ENCODE assay signal across 8 cellular contexts in genomic region chr5:108379722-108380530, GRCh38. TPM values are rescaled to one million over a fixed set of nuclear protein-coding genes. Genes with fewer than 3 reads are reported as not detected.
DNase-seq lines count a peak whose midpoint lies in the region; ATAC-seq and TF ChIP-seq lines count a peak whose summit lies in the region.

No MANE protein-coding gene starts in this region.

- TF ChIP-seq POLR2A in IMR-90 (IDR thresholded peaks at IDR 0.05; ENCODE audit: low read depth, low read length) (no peak), right lobe of liver (IDR thresholded peaks at IDR 0.05) (no peak), transverse colon (IDR thresholded peaks at IDR 0.05) (no peak)

- H2BK15ac ChIP-seq in IMR-90 (ENCODE audit: low read depth, low read length): no peak overlapping the region

- no peak overlapping the region for H2BK20ac ChIP-seq in IMR-90 (ENCODE audit: low read depth, low read length)

- no peaks in the 10 kb centered on the region for H3K27me3 ChIP-seq in IMR-90 (ENCODE audit: control insufficient read depth, insufficient read depth, low read length)
- H3K27me3 ChIP-seq in right lobe of liver: no peaks in the 10 kb centered on the region
- no peaks in the 10 kb centered on the region for H3K27me3 ChIP-seq in transverse colon

- no TSS peak for BruUV-seq in IMR-90 (replicated peaks; lab: Mats Ljungman, UMichigan)

- TF ChIP-seq CTCF in IMR-90 (conservative IDR thresholded peaks at IDR 0.05; ENCODE audit: low read depth, low read length) (no peak), right lobe of liver (IDR thresholded peaks at IDR 0.05) (no peak), transverse colon (IDR thresholded peaks at IDR 0.05) (no peak)

- peaks cover 17 to 27% of the 10 kb centered on the region in 2 experiments for H3K79me1 ChIP-seq in IMR-90 (ENCODE audit: low read depth in 1 of 2, low read length in 2 of 2)

- no peak for TF ChIP-seq RAD21 in IMR-90 (IDR thresholded peaks at IDR 0.05; ENCODE audit: low read length)

- no peak overlapping the region for H4K5ac ChIP-seq in IMR-90 (ENCODE audit: low read depth, low read length)

- H3K36me3 ChIP-seq in IMR-90 (ENCODE audit: control insufficient read depth, insufficient read depth, low read length): no peaks in the 10 kb centered on the region
- H3K36me3 ChIP-seq in right lobe of liver: no peaks in the 10 kb centered on the region
- no peaks in the 10 kb centered on the region for H3K36me3 ChIP-seq in transverse colon

- no peak overlapping the region for H3K4ac ChIP-seq in IMR-90 (ENCODE audit: low read depth, low read length)

- H3K4me3 ChIP-seq in IMR-90 (ENCODE audit: insufficient read depth, low read depth, low read length) (peak overlapping the region; percentile 84), right lobe of liver (peak overlapping the region; percentile 77 to 93 (median 87)), transverse colon (peak overlapping the region; percentile 71 to 86 (median 80))

- in situ Hi-C loops in IMR-90 (cut with MboI; ENCODE audit: low sequenced_read_pairs): no loop called here
- in situ Hi-C loops in transverse colon (cut with MboI; ENCODE audit: low pct_ligation_motif_present in 1 of 4, low pct_unique_long_range_greater_than_20kb in 1 of 4, low sequenced_read_pairs in 3 of 4): loop anchor here in 1 of 4 donors (25.0 kb wide), 1 partner anchor 1032 kb away; the partner anchor contains the start of gene PJA2

- H3K27ac ChIP-seq in IMR-90 (ENCODE audit: insufficient read depth, low read length): no peak overlapping the region; the same call in 1 of the 2 replicates
- peak overlapping the region in 1 of 3 donors; percentile 45 for H3K27ac ChIP-seq in right lobe of liver
- peak overlapping the region; percentile 98 to 99 (median 98) for H3K27ac ChIP-seq in transverse colon

- no peak overlapping the region for H3K56ac ChIP-seq in IMR-90 (ENCODE audit: extremely low read depth, insufficient read depth, low read length)

- H2AK9ac ChIP-seq in IMR-90 (replicated peaks; ENCODE audit: low read depth, low read length, poor library complexity): no peak overlapping the region

- H3K23ac ChIP-seq in IMR-90 (ENCODE audit: low read depth, low read length): no peak overlapping the region

- H4K20me1 ChIP-seq in IMR-90 (ENCODE audit: insufficient read depth, low read length): no peaks in the 10 kb centered on the region

- TF ChIP-seq EP300 in transverse colon (IDR thresholded peaks at IDR 0.05; ENCODE audit: low read depth): no peak

- H3K4me2 ChIP-seq in IMR-90 (ENCODE audit: low read depth, low read length): peak overlapping the region; percentile 90

- no peak for ATAC-seq in IMR-90 (ENCODE audit: low read depth)
- no peak for ATAC-seq in right lobe of liver

- no peak overlapping the region for H3K14ac ChIP-seq in IMR-90 (replicated peaks; ENCODE audit: low read depth, low read length)

- H3K9me3 ChIP-seq in IMR-90 (ENCODE audit: control insufficient read depth, insufficient read depth, low read length): peaks cover 4% of the 10 kb centered on the region; the same call in 1 of the 2 replicates
- no peaks in the 10 kb centered on the region for H3K9me3 ChIP-seq in right lobe of liver
- peaks cover 11 to 15% of the 10 kb centered on the region in 2 donors for H3K9me3 ChIP-seq in transverse colon

- H3K9ac ChIP-seq in IMR-90 (ENCODE audit: low read depth, low read length): peak overlapping the region; percentile 33; the same call in 1 of the 2 replicates

- H3K18ac ChIP-seq in IMR-90 (ENCODE audit: low read depth, low read length): no peak overlapping the region

- dilution Hi-C loops in IMR-90 (cut with HindIII; ENCODE audit: low sequenced_read_pairs, unreplicated experiment): no loop called here

- H4K8ac ChIP-seq in IMR-90 (ENCODE audit: low read depth in 2 of 2, low read length in 2 of 2): no peak overlapping the region

- H3K9me1 ChIP-seq in IMR-90 (ENCODE audit: insufficient read depth, low read length): no peaks in the 10 kb centered on the region

- peak overlapping the region; percentile 90 for H2AFZ ChIP-seq in IMR-90 (replicated peaks; ENCODE audit: low read length, poor library complexity)

- no peak overlapping the region for H2BK120ac ChIP-seq in IMR-90 (ENCODE audit: low read depth, low read length)

- CTCF ChIA-PET in IMR-90 (lab: Yijun Ruan, JAX): no interaction called here
- CTCF ChIA-PET in HEK293T (lab: Yijun Ruan, JAX): no interaction called here

- intact Hi-C loops in IMR-90 (cut with micrococcal nuclease): no loop called here
- intact Hi-C loops in right lobe of liver (cut with DNase I): no loop called here
- intact Hi-C loops in transverse colon (cut with DNase I; ENCODE audit: low total_unique reads): no loop called here

- no peak overlapping the region for H2BK5ac ChIP-seq in IMR-90 (ENCODE audit: low read depth, low read length, poor library complexity, severe bottlenecking)

- WGBS in IMR-90 (ENCODE audit: extremely low coverage in 2 of 2, insufficient read length in 1 of 2), 2 experiments: no CpG with 5 or more reads among the region's 8 CpGs
- WGBS in right lobe of liver (ENCODE audit: insufficient coverage, low coverage, low lambda C conversion rate, missing lambda C conversion rate): 13% methylated on average over 8 of the region's 8 CpGs
- 3 to 7% methylated on average over 8 of the region's 8 CpGs for WGBS in transverse colon (ENCODE audit: low coverage in 1 of 2), 2 donors

- H3K4me1 ChIP-seq in IMR-90 (ENCODE audit: control insufficient read depth, insufficient read depth, low read length) (0 out of 2 replicates have a peak, but pooled peaks cover 1% of the 10 kb centered on the region), right lobe of liver (peaks cover 0 to 21% (median 1%) of the 10 kb centered on the region in 4 donors), transverse colon (peaks cover 0 to 26% (median 14%) of the 10 kb centered on the region in 4 donors)

- POLR2A ChIA-PET in IMR-90 (lab: Charles Lee; ENCODE audit: unreplicated experiment): interaction anchor here (1.3 kb wide), 1 partner anchor 114 kb away, joined by 3 read pairs; no protein-coding TSS in a partner anchor
- POLR2A ChIA-PET in HEK293T (lab: Yijun Ruan, JAX): interaction anchor here (0.9 kb wide), 1 partner anchor 13 kb away, joined by 4 read pairs; no protein-coding TSS in a partner anchor

- DNase-seq in Ammon's horn (ENCODE audit: low spot score): peak; percentile 4
- peak; percentile 31 for DNase-seq in IMR-90
- DNase-seq in astrocyte of the hippocampus (ENCODE audit: low read depth, low spot score): peak; percentile 39
- no peak for DNase-seq in right lobe of liver
- DNase-seq in transverse colon: no peak
- no peak for DNase-seq in UCSD-AML1 (lab: John Stamatoyannopoulos, UW; ENCODE audit: unreplicated experiment)
- no peak for DNase-seq in HEK293T (ENCODE audit: extremely low spot score)
- DNase-seq in NCI-H526 (lab: John Stamatoyannopoulos, UW): no peak

- H2AK5ac ChIP-seq in IMR-90 (ENCODE audit: low read depth, low read length): no peak overlapping the region

- H4K91ac ChIP-seq in IMR-90 (ENCODE audit: insufficient read depth, low read depth, low read length): no peak overlapping the region

TF ChIP-seq in IMR-90, 13 proteins besides CTCF, POLR2A, EP300 and RAD21 (continues in another document):
- TF ChIP-seq SMC3 (IDR thresholded peaks at IDR 0.05; ENCODE audit: low read depth, low read length): no peak
- TF ChIP-seq BHLHE40 (IDR thresholded peaks at IDR 0.05; ENCODE audit: low read depth, low read length): no peak
- TF ChIP-seq, protein P1, sequence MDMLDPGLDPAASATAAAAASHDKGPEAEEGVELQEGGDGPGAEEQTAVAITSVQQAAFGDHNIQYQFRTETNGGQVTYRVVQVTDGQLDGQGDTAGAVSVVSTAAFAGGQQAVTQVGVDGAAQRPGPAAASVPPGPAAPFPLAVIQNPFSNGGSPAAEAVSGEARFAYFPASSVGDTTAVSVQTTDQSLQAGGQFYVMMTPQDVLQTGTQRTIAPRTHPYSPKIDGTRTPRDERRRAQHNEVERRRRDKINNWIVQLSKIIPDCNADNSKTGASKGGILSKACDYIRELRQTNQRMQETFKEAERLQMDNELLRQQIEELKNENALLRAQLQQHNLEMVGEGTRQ (IDR thresholded peaks at IDR 0.05; ENCODE audit: low read depth, low read length): no peak
- no peak for TF ChIP-seq NFE2L2 (IDR thresholded peaks at IDR 0.05; ENCODE audit: low read depth, low read length)
- no peak for TF ChIP-seq MXI1 (IDR thresholded peaks at IDR 0.05; ENCODE audit: borderline replicate concordance, low read depth, low read length)
- no peak for TF ChIP-seq RFX5 (IDR thresholded peaks at IDR 0.05; ENCODE audit: low read depth, low read length)

TF ChIP-seq in HEK293T, 16 proteins besides CTCF, POLR2A, EP300 and RAD21:
- TF ChIP-seq NFRKB (IDR thresholded peaks at IDR 0.05): no peak
- TF ChIP-seq FOXK2 (IDR thresholded peaks at IDR 0.05): no peak
- TF ChIP-seq LEF1 (IDR thresholded peaks at IDR 0.05; ENCODE audit: borderline replicate concordance): no peak
- no peak for TF ChIP-seq TARDBP (IDR thresholded peaks at IDR 0.05)
- no peak for TF ChIP-seq L3MBTL2 (conservative IDR thresholded peaks at IDR 0.05)
- TF ChIP-seq SUZ12 (IDR thresholded peaks at IDR 0.05): no peak
- TF ChIP-seq ZNF384 (IDR thresholded peaks at IDR 0.05): no peak
- TF ChIP-seq ELF4 (IDR thresholded peaks at IDR 0.05): no peak
- no peak for TF ChIP-seq ARNT (IDR thresholded peaks at IDR 0.05)
- TF ChIP-seq FOXM1 (IDR thresholded peaks at IDR 0.05; ENCODE audit: borderline replicate concordance): no peak
TF ChIP-seq in HEK293T: peak in this region for 0.

RNA-seq across cellular contexts. Expression of gene FBXL17, which starts 2.0 kb away (rescaled TPM):
- total RNA-seq in IMR-90 (2012; rRNA removed): 8.1 and 10.0 TPM in 2 replicates
- polyA plus RNA-seq in IMR-90 (2012; rRNA removed): 3.2 and 3.9 TPM in 2 replicates
- polyA plus RNA-seq in IMR-90 (2012; cell fraction: cytosol; rRNA removed): 0.97 and 1.9 TPM in 2 replicates
- 2.9 and 3.1 TPM in 2 replicates for polyA plus RNA-seq in IMR-90 (2012; cell fraction: nucleus; rRNA removed; ENCODE audit: low replicate concordance)
- 10 to 100 TPM in 1 of 6 experiments, 1 to 10 TPM in 5; 7.7 to 10.6 (median 9.1) TPM for total RNA-seq in right lobe of liver
- 10 to 100 TPM; 17.7 to 99.5 (median 24.6) TPM for total RNA-seq in transverse colon

Comparison
In these comparisons a context has a peak if more than half of its experiments do, and no peak if none do; other contexts are left out.
1. DNase-seq: peak in Ammon's horn (single experiment), IMR-90 (single experiment) and astrocyte of the hippocampus (single experiment); none in right lobe of liver (0 of 3), transverse colon (single experiment), UCSD-AML1 (single experiment), HEK293T (single experiment) and NCI-H526 (0 of 2).
2. Peak in every context shown above with its lines, with median percentiles within 50 percentile points of each other: H3K4me3 ChIP-seq.